ENCODE assay signal across 11 cellular contexts in genomic region chr1:31583082-31583994, GRCh38. TPM values are rescaled to one million over a fixed set of nuclear protein-coding genes. Genes with fewer than 3 reads are reported as not detected.
DNase-seq lines count a peak whose midpoint lies in the region; ATAC-seq and TF ChIP-seq lines count a peak whose summit lies in the region.
"Had no signal": no experiment of that assay in that cellular context is flagged by ENCODE, and none has a peak within 500 bp of the region (broad histone marks: within the 10 kb centered on the region; RNA-seq: fewer than 3 reads in every experiment).

No MANE protein-coding gene starts in this region.

- peak in 1 of 2 donors; percentile 72 for DNase-seq in ascending aorta (ENCODE audit: low spot score in 2 of 2)
- peak; percentile 60 to 78 (median 72) for DNase-seq in heart left ventricle
- no peak for DNase-seq in neural progenitor cell (ENCODE audit: low spot score)
- no peak for DNase-seq in transverse colon
- no peak for DNase-seq in activated naive CD4-positive, alpha-beta T cell treated with anti-CD3 and anti-CD28 coated beads, Interleukin-2, amount 10 ng/mL, durations not matched to agents 7 days and 5 days
- no peak for DNase-seq in dermis blood vessel endothelial cell
- no peak for DNase-seq in globus pallidus (ENCODE audit: low spot score)
- DNase-seq: NCI-H1048, nephron progenitor cell had no signal

- TF ChIP-seq CTCF in ascending aorta (IDR thresholded peaks at IDR 0.05) (no peak), heart left ventricle (IDR thresholded peaks at IDR 0.05) (no peak), neural progenitor cell (IDR thresholded peaks at IDR 0.05) (no peak), transverse colon (IDR thresholded peaks at IDR 0.05) (no peak)

- H3K9me3 ChIP-seq in ascending aorta (no peaks in the 10 kb centered on the region), heart left ventricle (no peaks in the 10 kb centered on the region), neural progenitor cell (ENCODE audit: low read depth) (no peaks in the 10 kb centered on the region), transverse colon (no peaks in the 10 kb centered on the region)

- TF ChIP-seq EP300 in transverse colon (IDR thresholded peaks at IDR 0.05; ENCODE audit: low read depth) = no peak

- H3K4me1 Mint-ChIP-seq in neural progenitor cell = peaks cover 6% of the 10 kb centered on the region
- no peaks in the 10 kb centered on the region for H3K4me1 Mint-ChIP-seq in activated naive CD4-positive, alpha-beta T cell treated with anti-CD3 and anti-CD28 coated beads, Interleukin-2, amount 10 ng/mL, durations not matched to agents 7 days and 5 days
- H3K4me1 Mint-ChIP-seq: nephron progenitor cell had no signal

- no peaks in the 10 kb centered on the region for H3K79me2 ChIP-seq in neural progenitor cell (ENCODE audit: low read depth)

- CTCF ChIA-PET in activated naive CD4-positive, alpha-beta T cell treated with anti-CD3 and anti-CD28 coated beads, Interleukin-2, amount 10 ng/mL, durations not matched to agents 7 days and 5 days (lab: Charles Lee) = no interaction called here

- H3K9ac ChIP-seq in neural progenitor cell = no peak overlapping the region

- H3K4me1 ChIP-seq in ascending aorta (peaks cover 45 to 72% of the 10 kb centered on the region in 2 donors), heart left ventricle (peaks cover 27 to 94% (median 83%) of the 10 kb centered on the region in 12 donors), neural progenitor cell (no peaks in the 10 kb centered on the region), transverse colon (peaks cover 47 to 78% (median 74%) of the 10 kb centered on the region in 4 donors)

- no peaks in the 10 kb centered on the region for H3K36me3 Mint-ChIP-seq in neural progenitor cell
- H3K36me3 Mint-ChIP-seq in activated naive CD4-positive, alpha-beta T cell treated with anti-CD3 and anti-CD28 coated beads, Interleukin-2, amount 10 ng/mL, durations not matched to agents 7 days and 5 days = no peaks in the 10 kb centered on the region

- TF ChIP-seq POLR2A in heart left ventricle (IDR thresholded peaks at IDR 0.05) = no peak
- TF ChIP-seq POLR2A in transverse colon (IDR thresholded peaks at IDR 0.05) = no peak

- 50 to 64% (median 59%) methylated on average over 13 to 16 of the region's 16 CpGs for WGBS in heart left ventricle, 4 donors
- WGBS in transverse colon (ENCODE audit: low coverage in 1 of 2), 2 donors = 60 to 79% methylated on average over 1 to 16 of the region's 16 CpGs

- peaks cover 7% of the 10 kb centered on the region for H3K27me3 Mint-ChIP-seq in neural progenitor cell (ENCODE audit: insufficient read depth, low read depth)
- peaks cover 15% of the 10 kb centered on the region for H3K27me3 Mint-ChIP-seq in activated naive CD4-positive, alpha-beta T cell treated with anti-CD3 and anti-CD28 coated beads, Interleukin-2, amount 10 ng/mL, durations not matched to agents 7 days and 5 days

- H3K27me3 ChIP-seq in ascending aorta (no peaks in the 10 kb centered on the region), heart left ventricle (peaks cover 0 to 5% (median 0%) of the 10 kb centered on the region in 9 donors), neural progenitor cell (peaks cover 11% of the 10 kb centered on the region), transverse colon (no peaks in the 10 kb centered on the region)

- no peak overlapping the region for H3K4me3 Mint-ChIP-seq in neural progenitor cell
- H3K4me3 Mint-ChIP-seq in activated naive CD4-positive, alpha-beta T cell treated with anti-CD3 and anti-CD28 coated beads, Interleukin-2, amount 10 ng/mL, durations not matched to agents 7 days and 5 days = no peak overlapping the region
- H3K4me3 Mint-ChIP-seq: nephron progenitor cell had no signal

- H2AFZ ChIP-seq in neural progenitor cell (replicated peaks) = no peak overlapping the region

- peak overlapping the region; percentile 37 to 89 for H3K4me3 ChIP-seq in ascending aorta
- peak overlapping the region in 8 of 12 donors; percentile 3 to 89 (median 28) for H3K4me3 ChIP-seq in heart left ventricle
- no peak overlapping the region for H3K4me3 ChIP-seq in neural progenitor cell
- no peak overlapping the region for H3K4me3 ChIP-seq in transverse colon

- in situ Hi-C loops in transverse colon (cut with MboI; ENCODE audit: low pct_ligation_motif_present in 1 of 4, low pct_unique_long_range_greater_than_20kb in 1 of 4, low sequenced_read_pairs in 3 of 4) = no loop called here

- peak overlapping the region; percentile 92 for H3K27ac Mint-ChIP-seq in neural progenitor cell
- H3K27ac Mint-ChIP-seq in activated naive CD4-positive, alpha-beta T cell treated with anti-CD3 and anti-CD28 coated beads, Interleukin-2, amount 10 ng/mL, durations not matched to agents 7 days and 5 days = no peak overlapping the region

- H3K27ac ChIP-seq in ascending aorta (peak overlapping the region; percentile 93 to 97), heart left ventricle (peak overlapping the region; percentile 64 to 98 (median 90)), neural progenitor cell (no peak overlapping the region), transverse colon (peak overlapping the region; percentile 89 to 93 (median 92))

- ATAC-seq in heart left ventricle = peak in 3 of 4 donors; percentile 2 to 12 (median 6)
- no peak for ATAC-seq in GM18511 (IDR thresholded peaks at IDR 0.05; ENCODE audit: unreplicated experiment)

- H3F3A ChIP-seq in neural progenitor cell (ENCODE audit: low read depth) = peaks cover 3% of the 10 kb centered on the region

- no peaks in the 10 kb centered on the region for H3K9me3 Mint-ChIP-seq in neural progenitor cell
- no peaks in the 10 kb centered on the region for H3K9me3 Mint-ChIP-seq in activated naive CD4-positive, alpha-beta T cell treated with anti-CD3 and anti-CD28 coated beads, Interleukin-2, amount 10 ng/mL, durations not matched to agents 7 days and 5 days
- H3K9me3 Mint-ChIP-seq: nephron progenitor cell had no signal

- no peak overlapping the region for H3K4me2 ChIP-seq in neural progenitor cell

- peaks cover 2% of the 10 kb centered on the region for H4K20me1 ChIP-seq in neural progenitor cell (ENCODE audit: low read depth)

- intact Hi-C loops in ascending aorta (cut with DNase I) = loop anchor here (10.0 kb wide), 2 partner anchors 361 to 481 kb away; no protein-coding TSS in a partner anchor
- intact Hi-C loops in heart left ventricle (cut with DNase I) = no loop called here
- intact Hi-C loops in transverse colon (cut with DNase I; ENCODE audit: low total_unique reads) = no loop called here

- H3K36me3 ChIP-seq in ascending aorta (peaks cover 37 to 54% of the 10 kb centered on the region in 2 donors), heart left ventricle (peaks cover 0 to 59% (median 41%) of the 10 kb centered on the region in 9 donors), neural progenitor cell (no peaks in the 10 kb centered on the region), transverse colon (no peaks in the 10 kb centered on the region)

RNA-seq across cellular contexts. Expression of gene TINAGL1, which starts 7.0 kb away (rescaled TPM):
- 1,807 TPM for total RNA-seq in ascending aorta
- total RNA-seq in heart left ventricle = 100 to 1,000 TPM; 136 to 697 (median 199) TPM
- 100 to 1,000 TPM; 263 to 354 TPM for polyA plus RNA-seq in heart left ventricle
- not detected in 2 replicates for total RNA-seq in neural progenitor cell (ENCODE audit: low replicate concordance)
- 100 to 1,000 TPM; 229 to 300 (median 272) TPM for total RNA-seq in transverse colon
- total RNA-seq in dermis blood vessel endothelial cell = 418 and 719 TPM in 2 replicates

RNA-seq across cellular contexts. Expression of gene HCRTR1, which starts 34.2 kb away (rescaled TPM):
- total RNA-seq in ascending aorta (not detected), heart left ventricle (under 1 TPM in 5 of 9 donors, not detected in 4; 0.21 to 0.82 (median 0.30) TPM), neural progenitor cell (ENCODE audit: low replicate concordance) (0.06 TPM in 1 of 2 replicates, not detected in the other), transverse colon (under 1 TPM in 1 of 4 donors, not detected in 3; 0.48 TPM), dermis blood vessel endothelial cell (1.2 and 4.6 TPM in 2 replicates)
- polyA plus RNA-seq in heart left ventricle = under 1 TPM; 0.24 to 0.50 TPM
- total RNA-seq: astrocyte had no signal

Comparison
In these comparisons a context has a peak if more than half of its experiments do, and no peak if none do; other contexts are left out.
1. DNase-seq: peak in heart left ventricle (5 of 5); none in neural progenitor cell (single experiment), transverse colon (single experiment), activated naive CD4-positive, alpha-beta T cell treated with anti-CD3 and anti-CD28 coated beads, Interleukin-2, amount 10 ng/mL, durations not matched to agents 7 days and 5 days (single experiment), dermis blood vessel endothelial cell (single experiment) and globus pallidus (single experiment).
2. H3K4me3 ChIP-seq: peak in ascending aorta (2 of 2) and heart left ventricle (8 of 12); none in neural progenitor cell (single experiment) and transverse colon (0 of 4).
3. RNA of gene TINAGL1, which starts 7.0 kb away (total RNA-seq): 1,807 TPM in ascending aorta (single experiment), 418 to 719 TPM in dermis blood vessel endothelial cell, 229 to 300 TPM in transverse colon and 136 to 697 TPM in heart left ventricle; not detected in neural progenitor cell; every median in the first group is over 100 times any median in the second.